Comparison of ENCODE assay signal across 8 cellular contexts in the genomic region with DNA sequence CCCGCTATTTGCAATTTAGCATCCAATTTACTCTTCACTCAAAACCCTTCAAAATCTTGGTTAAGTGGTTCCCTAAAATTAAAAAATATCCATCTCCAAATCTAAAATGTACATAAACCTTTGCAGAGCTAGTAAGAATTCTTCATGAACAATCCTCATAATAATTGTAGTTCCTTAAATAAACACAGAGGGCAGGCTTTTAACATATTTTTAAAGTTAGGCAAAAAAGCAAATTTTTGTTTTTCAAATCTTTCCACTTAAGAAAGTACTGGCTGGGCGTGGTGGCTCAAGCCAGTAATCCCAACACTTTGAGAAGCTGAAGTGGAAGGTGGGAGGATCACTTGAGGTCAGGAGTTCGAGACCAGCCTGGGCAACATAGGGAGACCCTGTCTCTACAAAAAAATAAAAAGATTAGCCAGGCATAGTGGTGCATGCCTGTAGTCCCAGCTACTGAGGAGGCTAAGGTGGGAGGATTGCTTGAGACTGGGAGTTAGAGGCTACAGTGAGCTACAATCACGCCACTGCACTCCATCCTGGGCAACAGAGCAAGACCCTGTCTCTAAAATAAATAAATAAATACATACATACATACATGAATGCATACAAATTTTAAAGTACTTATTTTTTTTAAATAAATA. TPM values are rescaled to one million over a fixed set of nuclear protein-coding genes. Genes with fewer than 3 reads are reported as not detected.
DNase-seq lines count a peak whose midpoint lies in the region; ATAC-seq, FAIRE-seq and TF ChIP-seq lines count a peak whose summit lies in the region.

No MANE protein-coding gene starts in this region.

- no peaks in the 10 kb centered on the region for H3K9me3 ChIP-seq in OCI-LY1 (ENCODE audit: low read length)
- H3K9me3 ChIP-seq in esophagus muscularis mucosa = no peaks in the 10 kb centered on the region

- no peak for TF ChIP-seq EP300 in esophagus muscularis mucosa (IDR thresholded peaks at IDR 0.05)

- peak; percentile 55; the same call in 1 of the 2 replicates for TF ChIP-seq CTCF in OCI-LY1 (IDR thresholded peaks at IDR 0.05; ENCODE audit: low read length)
- peak; percentile 39 to 52 (median 43) for TF ChIP-seq CTCF in esophagus muscularis mucosa (IDR thresholded peaks at IDR 0.05)

- H3K4me3 ChIP-seq in OCI-LY1 (ENCODE audit: low read depth, low read length, poor library complexity, severe bottlenecking) (no peak overlapping the region), esophagus muscularis mucosa (no peak overlapping the region)

- peak; percentile 42 for ATAC-seq in sciatic nerve

- H3K27me3 ChIP-seq in OCI-LY1 (ENCODE audit: insufficient read depth, low read length) = no peaks in the 10 kb centered on the region
- no peaks in the 10 kb centered on the region for H3K27me3 ChIP-seq in esophagus muscularis mucosa

- H3K27ac ChIP-seq in OCI-LY1 (ENCODE audit: low read depth, low read length, poor library complexity, severe bottlenecking) (no peak overlapping the region), esophagus muscularis mucosa (replicated peaks in 1 of 4) (peak overlapping the region in 3 of 4 donors; percentile 8 to 39 (median 32))

- no peaks in the 10 kb centered on the region for H4K20me1 ChIP-seq in OCI-LY1 (ENCODE audit: insufficient read depth, low read length)

- H3K4me1 ChIP-seq in OCI-LY1 (ENCODE audit: insufficient read depth, low read length, severe bottlenecking) (no peaks in the 10 kb centered on the region), esophagus muscularis mucosa (peaks cover 0 to 21% (median 12%) of the 10 kb centered on the region in 4 donors)

- H3K9me2 ChIP-seq in OCI-LY1 (ENCODE audit: low read depth, low read length) = no peaks in the 10 kb centered on the region

- WGBS in esophagus muscularis mucosa = 77% methylated on average over 4 of the region's 4 CpGs

- DNase-seq in DMS 273 (lab: John Stamatoyannopoulos, UW; ENCODE audit: unreplicated experiment) = peak; percentile 9
- no peak for DNase-seq in DMS 273 treated with DMSO at 0.1 percent for 48 hours (lab: John Stamatoyannopoulos, UW)
- DNase-seq in esophagus muscularis mucosa (ENCODE audit: extremely low spot score) = no peak
- DNase-seq in sciatic nerve (ENCODE audit: low spot score) = no peak
- DNase-seq in NCI-H2196 (lab: John Stamatoyannopoulos, UW; ENCODE audit: unreplicated experiment) = no peak
- DNase-seq in AG08396 (ENCODE audit: low spot score) = no peak
- DNase-seq in urothelium cell line (ENCODE audit: low spot score) = no peak

- H3K79me2 ChIP-seq in OCI-LY1 (ENCODE audit: insufficient read depth, low read length) = no peaks in the 10 kb centered on the region

- no peak overlapping the region for H2AFZ ChIP-seq in OCI-LY1 (ENCODE audit: low read length)

- no peak overlapping the region for H3K9ac ChIP-seq in OCI-LY1 (ENCODE audit: low read length)

- intact Hi-C loops in esophagus muscularis mucosa (cut with DNase I) (loop anchor here (5.0 kb wide), 1 partner anchor 98 kb away; no protein-coding TSS in a partner anchor), sciatic nerve (cut with DNase I) (no loop called here)

- H3K36me3 ChIP-seq in OCI-LY1 (ENCODE audit: insufficient read depth, low read length) = peaks cover 42% of the 10 kb centered on the region
- peaks cover 33 to 80% (median 74%) of the 10 kb centered on the region in 4 donors for H3K36me3 ChIP-seq in esophagus muscularis mucosa

- TF ChIP-seq POLR2A in esophagus muscularis mucosa (IDR thresholded peaks at IDR 0.05; ENCODE audit: low read depth) = no peak

- H3K4me2 ChIP-seq in OCI-LY1 (ENCODE audit: low read length) = no peak overlapping the region

- no peaks in the 10 kb centered on the region for H3F3A ChIP-seq in OCI-LY1 (ENCODE audit: insufficient read depth, low read length)

- no peak for FAIRE-seq in urothelium cell line (lab: Jason Lieb, UNC)

RNA-seq across cellular contexts. Expression of a gene that starts 25.1 kb away (rescaled TPM):
- total RNA-seq in esophagus muscularis mucosa (10 to 100 TPM; 40.3 to 74.8 (median 54.4) TPM), sciatic nerve (158 TPM)

RNA-seq across cellular contexts. Expression of a gene that starts 31.9 kb away (rescaled TPM):
- total RNA-seq in esophagus muscularis mucosa (100 to 1,000 TPM; 138 to 202 (median 144) TPM), sciatic nerve (89.3 TPM)

RNA-seq across cellular contexts. Expression of a gene that starts 42.0 kb away (rescaled TPM):
- total RNA-seq in esophagus muscularis mucosa (10 to 100 TPM; 79.5 to 97.4 (median 87.1) TPM), sciatic nerve (101 TPM)
